In genomic region chr3:79361748-79362378, GRCh38 we compare ENCODE assay signal across 1 cellular context.
TF ChIP-seq lines count a peak whose summit lies in the region.

No MANE protein-coding gene starts in this region.

TF ChIP-seq in HCT116, 20 proteins besides CTCF, POLR2A, EP300 and RAD21 (continued from another document):
- TF ChIP-seq REST (IDR thresholded peaks at IDR 0.05; ENCODE audit: low read depth), result no peak
- TF ChIP-seq SIN3A (IDR thresholded peaks at IDR 0.05; ENCODE audit: low read depth), result no peak
- no peak for TF ChIP-seq CEBPB (IDR thresholded peaks at IDR 0.05; ENCODE audit: low read depth)
- TF ChIP-seq ELF1 (IDR thresholded peaks at IDR 0.05; ENCODE audit: borderline replicate concordance, low read depth), result no peak
- no peak for TF ChIP-seq SP1 (IDR thresholded peaks at IDR 0.05; ENCODE audit: low read depth)
- TF ChIP-seq JUND (IDR thresholded peaks at IDR 0.05), result no peak
- TF ChIP-seq SRF (IDR thresholded peaks at IDR 0.05; ENCODE audit: low read depth), result no peak
- no peak for TF ChIP-seq EGR1 (IDR thresholded peaks at IDR 0.05; ENCODE audit: low read depth)
- no peak for TF ChIP-seq TCF7L2 (IDR thresholded peaks at IDR 0.05; ENCODE audit: borderline replicate concordance, extremely low read depth, insufficient read depth, insufficient read length)
- TF ChIP-seq ATF3 (IDR thresholded peaks at IDR 0.05), result no peak
- TF ChIP-seq YY1 (IDR thresholded peaks at IDR 0.05; ENCODE audit: extremely low read depth, insufficient replicate concordance, low read depth, low read length), result no peak
- TF ChIP-seq ZFX (IDR thresholded peaks at IDR 0.05), result no peak
TF ChIP-seq in HCT116: peak in this region for 0.
